Comparison of ENCODE assay signal across 1 cellular context in the genomic region with DNA sequence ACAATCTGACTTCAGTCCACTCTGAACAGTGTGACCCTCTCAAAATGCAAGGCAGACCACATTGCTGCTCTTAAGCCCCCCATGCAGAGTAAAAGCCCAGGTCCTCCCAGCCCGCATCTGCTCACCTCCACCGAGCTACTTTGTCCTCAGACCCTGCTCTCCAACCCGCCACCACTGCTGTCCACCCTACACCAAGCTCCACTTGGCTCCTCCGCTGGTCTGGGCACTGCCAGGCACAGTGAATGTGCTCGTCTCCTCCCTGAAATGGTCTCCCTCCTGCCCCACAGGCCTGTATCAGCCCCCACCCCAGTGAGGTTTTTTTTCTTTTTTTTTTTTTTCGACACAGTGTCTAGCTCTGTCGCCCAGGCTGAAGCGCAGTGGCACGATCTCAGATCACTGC.
TF ChIP-seq lines count a peak whose summit lies in the region.

No MANE protein-coding gene starts in this region.

TF ChIP-seq in H1, 55 proteins besides CTCF, POLR2A, EP300 and RAD21:
- TF ChIP-seq, protein P1, sequence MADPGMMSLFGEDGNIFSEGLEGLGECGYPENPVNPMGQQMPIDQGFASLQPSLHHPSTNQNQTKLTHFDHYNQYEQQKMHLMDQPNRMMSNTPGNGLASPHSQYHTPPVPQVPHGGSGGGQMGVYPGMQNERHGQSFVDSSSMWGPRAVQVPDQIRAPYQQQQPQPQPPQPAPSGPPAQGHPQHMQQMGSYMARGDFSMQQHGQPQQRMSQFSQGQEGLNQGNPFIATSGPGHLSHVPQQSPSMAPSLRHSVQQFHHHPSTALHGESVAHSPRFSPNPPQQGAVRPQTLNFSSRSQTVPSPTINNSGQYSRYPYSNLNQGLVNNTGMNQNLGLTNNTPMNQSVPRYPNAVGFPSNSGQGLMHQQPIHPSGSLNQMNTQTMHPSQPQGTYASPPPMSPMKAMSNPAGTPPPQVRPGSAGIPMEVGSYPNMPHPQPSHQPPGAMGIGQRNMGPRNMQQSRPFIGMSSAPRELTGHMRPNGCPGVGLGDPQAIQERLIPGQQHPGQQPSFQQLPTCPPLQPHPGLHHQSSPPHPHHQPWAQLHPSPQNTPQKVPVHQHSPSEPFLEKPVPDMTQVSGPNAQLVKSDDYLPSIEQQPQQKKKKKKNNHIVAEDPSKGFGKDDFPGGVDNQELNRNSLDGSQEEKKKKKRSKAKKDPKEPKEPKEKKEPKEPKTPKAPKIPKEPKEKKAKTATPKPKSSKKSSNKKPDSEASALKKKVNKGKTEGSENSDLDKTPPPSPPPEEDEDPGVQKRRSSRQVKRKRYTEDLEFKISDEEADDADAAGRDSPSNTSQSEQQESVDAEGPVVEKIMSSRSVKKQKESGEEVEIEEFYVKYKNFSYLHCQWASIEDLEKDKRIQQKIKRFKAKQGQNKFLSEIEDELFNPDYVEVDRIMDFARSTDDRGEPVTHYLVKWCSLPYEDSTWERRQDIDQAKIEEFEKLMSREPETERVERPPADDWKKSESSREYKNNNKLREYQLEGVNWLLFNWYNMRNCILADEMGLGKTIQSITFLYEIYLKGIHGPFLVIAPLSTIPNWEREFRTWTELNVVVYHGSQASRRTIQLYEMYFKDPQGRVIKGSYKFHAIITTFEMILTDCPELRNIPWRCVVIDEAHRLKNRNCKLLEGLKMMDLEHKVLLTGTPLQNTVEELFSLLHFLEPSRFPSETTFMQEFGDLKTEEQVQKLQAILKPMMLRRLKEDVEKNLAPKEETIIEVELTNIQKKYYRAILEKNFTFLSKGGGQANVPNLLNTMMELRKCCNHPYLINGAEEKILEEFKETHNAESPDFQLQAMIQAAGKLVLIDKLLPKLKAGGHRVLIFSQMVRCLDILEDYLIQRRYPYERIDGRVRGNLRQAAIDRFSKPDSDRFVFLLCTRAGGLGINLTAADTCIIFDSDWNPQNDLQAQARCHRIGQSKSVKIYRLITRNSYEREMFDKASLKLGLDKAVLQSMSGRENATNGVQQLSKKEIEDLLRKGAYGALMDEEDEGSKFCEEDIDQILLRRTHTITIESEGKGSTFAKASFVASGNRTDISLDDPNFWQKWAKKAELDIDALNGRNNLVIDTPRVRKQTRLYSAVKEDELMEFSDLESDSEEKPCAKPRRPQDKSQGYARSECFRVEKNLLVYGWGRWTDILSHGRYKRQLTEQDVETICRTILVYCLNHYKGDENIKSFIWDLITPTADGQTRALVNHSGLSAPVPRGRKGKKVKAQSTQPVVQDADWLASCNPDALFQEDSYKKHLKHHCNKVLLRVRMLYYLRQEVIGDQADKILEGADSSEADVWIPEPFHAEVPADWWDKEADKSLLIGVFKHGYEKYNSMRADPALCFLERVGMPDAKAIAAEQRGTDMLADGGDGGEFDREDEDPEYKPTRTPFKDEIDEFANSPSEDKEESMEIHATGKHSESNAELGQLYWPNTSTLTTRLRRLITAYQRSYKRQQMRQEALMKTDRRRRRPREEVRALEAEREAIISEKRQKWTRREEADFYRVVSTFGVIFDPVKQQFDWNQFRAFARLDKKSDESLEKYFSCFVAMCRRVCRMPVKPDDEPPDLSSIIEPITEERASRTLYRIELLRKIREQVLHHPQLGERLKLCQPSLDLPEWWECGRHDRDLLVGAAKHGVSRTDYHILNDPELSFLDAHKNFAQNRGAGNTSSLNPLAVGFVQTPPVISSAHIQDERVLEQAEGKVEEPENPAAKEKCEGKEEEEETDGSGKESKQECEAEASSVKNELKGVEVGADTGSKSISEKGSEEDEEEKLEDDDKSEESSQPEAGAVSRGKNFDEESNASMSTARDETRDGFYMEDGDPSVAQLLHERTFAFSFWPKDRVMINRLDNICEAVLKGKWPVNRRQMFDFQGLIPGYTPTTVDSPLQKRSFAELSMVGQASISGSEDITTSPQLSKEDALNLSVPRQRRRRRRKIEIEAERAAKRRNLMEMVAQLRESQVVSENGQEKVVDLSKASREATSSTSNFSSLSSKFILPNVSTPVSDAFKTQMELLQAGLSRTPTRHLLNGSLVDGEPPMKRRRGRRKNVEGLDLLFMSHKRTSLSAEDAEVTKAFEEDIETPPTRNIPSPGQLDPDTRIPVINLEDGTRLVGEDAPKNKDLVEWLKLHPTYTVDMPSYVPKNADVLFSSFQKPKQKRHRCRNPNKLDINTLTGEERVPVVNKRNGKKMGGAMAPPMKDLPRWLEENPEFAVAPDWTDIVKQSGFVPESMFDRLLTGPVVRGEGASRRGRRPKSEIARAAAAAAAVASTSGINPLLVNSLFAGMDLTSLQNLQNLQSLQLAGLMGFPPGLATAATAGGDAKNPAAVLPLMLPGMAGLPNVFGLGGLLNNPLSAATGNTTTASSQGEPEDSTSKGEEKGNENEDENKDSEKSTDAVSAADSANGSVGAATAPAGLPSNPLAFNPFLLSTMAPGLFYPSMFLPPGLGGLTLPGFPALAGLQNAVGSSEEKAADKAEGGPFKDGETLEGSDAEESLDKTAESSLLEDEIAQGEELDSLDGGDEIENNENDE (IDR thresholded peaks at IDR 0.05; ENCODE audit: insufficient replicate concordance, low read length): no peak
- TF ChIP-seq RNF2 (IDR thresholded peaks at IDR 0.05; ENCODE audit: borderline replicate concordance, low read depth, low read length, missing control alignments, poor library complexity, severe bottlenecking) (no peak), CHD1 (IDR thresholded peaks at IDR 0.05; ENCODE audit: low read depth, low read length) (no peak)
